1 cellular context compared by ENCODE assay signal in genomic region chr2:98476192-98476868, GRCh38.
A peak's percentile ranks its signal among the peaks of the same experiment; 100 is the strongest.
TF ChIP-seq lines count a peak whose summit lies in the region.

No MANE protein-coding gene starts in this region.

TF ChIP-seq in HEK293, 187 proteins besides CTCF, POLR2A, EP300 and RAD21 (continued from another document):
- no peak for TF ChIP-seq OSR2 (tag by site-specific recombination; IDR thresholded peaks at IDR 0.05)
- TF ChIP-seq ZEB2 (tag by site-specific recombination; IDR thresholded peaks at IDR 0.05): no peak
- peak; percentile 60 for TF ChIP-seq GLIS1 (tag by site-specific recombination; IDR thresholded peaks at IDR 0.05)
- TF ChIP-seq, protein P1, sequence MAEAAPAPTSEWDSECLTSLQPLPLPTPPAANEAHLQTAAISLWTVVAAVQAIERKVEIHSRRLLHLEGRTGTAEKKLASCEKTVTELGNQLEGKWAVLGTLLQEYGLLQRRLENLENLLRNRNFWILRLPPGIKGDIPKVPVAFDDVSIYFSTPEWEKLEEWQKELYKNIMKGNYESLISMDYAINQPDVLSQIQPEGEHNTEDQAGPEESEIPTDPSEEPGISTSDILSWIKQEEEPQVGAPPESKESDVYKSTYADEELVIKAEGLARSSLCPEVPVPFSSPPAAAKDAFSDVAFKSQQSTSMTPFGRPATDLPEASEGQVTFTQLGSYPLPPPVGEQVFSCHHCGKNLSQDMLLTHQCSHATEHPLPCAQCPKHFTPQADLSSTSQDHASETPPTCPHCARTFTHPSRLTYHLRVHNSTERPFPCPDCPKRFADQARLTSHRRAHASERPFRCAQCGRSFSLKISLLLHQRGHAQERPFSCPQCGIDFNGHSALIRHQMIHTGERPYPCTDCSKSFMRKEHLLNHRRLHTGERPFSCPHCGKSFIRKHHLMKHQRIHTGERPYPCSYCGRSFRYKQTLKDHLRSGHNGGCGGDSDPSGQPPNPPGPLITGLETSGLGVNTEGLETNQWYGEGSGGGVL (tag by site-specific recombination; IDR thresholded peaks at IDR 0.05): no peak
- no peak for TF ChIP-seq ZNF324 (tag by site-specific recombination; IDR thresholded peaks at IDR 0.05)
- no peak for TF ChIP-seq ZNF843 (tag by site-specific recombination; IDR thresholded peaks at IDR 0.05)
- TF ChIP-seq ZNF16 (tag by site-specific recombination; IDR thresholded peaks at IDR 0.05; ENCODE audit: low read depth): no peak
- no peak for TF ChIP-seq ZFHX2 (tag by site-specific recombination; conservative IDR thresholded peaks at IDR 0.05)
- no peak for TF ChIP-seq HOXA7 (CRISPR knock-in tag; IDR thresholded peaks at IDR 0.05; ENCODE audit: borderline replicate concordance)
- peak; percentile 76 for TF ChIP-seq ZNF341 (tag by site-specific recombination; IDR thresholded peaks at IDR 0.05; ENCODE audit: low read depth)
- no peak for TF ChIP-seq ZNF184 (tag by site-specific recombination; IDR thresholded peaks at IDR 0.05)
- TF ChIP-seq KLF16 (tag by site-specific recombination; IDR thresholded peaks at IDR 0.05): no peak
- peak; percentile 84 for TF ChIP-seq KLF1 (tag by site-specific recombination; IDR thresholded peaks at IDR 0.05)
- TF ChIP-seq GFI1B (tag by site-specific recombination; IDR thresholded peaks at IDR 0.05): no peak
- TF ChIP-seq ZNF677 (tag by site-specific recombination; IDR thresholded peaks at IDR 0.05): no peak
- TF ChIP-seq EGR2 (tag by site-specific recombination; IDR thresholded peaks at IDR 0.05; ENCODE audit: low read depth): no peak
- TF ChIP-seq ZNF692 (tag by site-specific recombination; IDR thresholded peaks at IDR 0.05): peak; percentile 56; the same call in 1 of the 2 replicates
- no peak for TF ChIP-seq WT1 (tag by site-specific recombination; IDR thresholded peaks at IDR 0.05)
- no peak for TF ChIP-seq ZBTB17 (tag by site-specific recombination; IDR thresholded peaks at IDR 0.05)
- peak; percentile 29; the same call in 1 of the 2 replicates for TF ChIP-seq ZIC2 (tag by site-specific recombination; IDR thresholded peaks at IDR 0.05)
- no peak for TF ChIP-seq ZNF175 (tag by site-specific recombination; IDR thresholded peaks at IDR 0.05)
- TF ChIP-seq ZNF701 (tag by site-specific recombination; IDR thresholded peaks at IDR 0.05): no peak
- TF ChIP-seq SP7 (tag by site-specific recombination; IDR thresholded peaks at IDR 0.05): no peak
- TF ChIP-seq ZNF274 (IDR thresholded peaks at IDR 0.05; ENCODE audit: low read length): no peak
- no peak for TF ChIP-seq ZNF274 (tag by site-specific recombination; IDR thresholded peaks at IDR 0.05; ENCODE audit: borderline replicate concordance)
- no peak for TF ChIP-seq ZBTB44 (tag by site-specific recombination; IDR thresholded peaks at IDR 0.05)
- peak; percentile 12; the same call in 1 of the 2 replicates for TF ChIP-seq IKZF3 (tag by site-specific recombination; IDR thresholded peaks at IDR 0.05)
